Comparison of ENCODE assay signal across 8 cellular contexts in genomic region chr5:139848508-139849100, GRCh38. TPM values are rescaled to one million over a fixed set of nuclear protein-coding genes. Genes with fewer than 3 reads are reported as not detected.
DNase-seq lines count a peak whose midpoint lies in the region; ATAC-seq and TF ChIP-seq lines count a peak whose summit lies in the region.

No MANE protein-coding gene starts in this region.

- CTCF ChIA-PET in CD4-positive, alpha-beta T cell (lab: Charles Lee) = interaction anchor here (0.6 kb wide), 1 partner anchor 391 kb away, joined by 3 read pairs; no protein-coding TSS in a partner anchor

- TF ChIP-seq CTCF in CD4-positive, alpha-beta T cell (IDR thresholded peaks at IDR 0.05) = no peak

- no peaks in the 10 kb centered on the region for H3K36me3 Mint-ChIP-seq in CD4-positive, alpha-beta T cell (ENCODE audit: low read depth)

- peak overlapping the region; percentile 43 for H3K4me3 ChIP-seq in iPS-11a (ENCODE audit: low read depth, low read length)

- ATAC-seq in CD4-positive, alpha-beta T cell (ENCODE audit: poor library complexity) = peak; percentile 19
- ATAC-seq in HG02981 (IDR thresholded peaks at IDR 0.05; ENCODE audit: unreplicated experiment) = peak; percentile 8
- ATAC-seq in HG03469 (IDR thresholded peaks at IDR 0.05; ENCODE audit: unreplicated experiment) = no peak
- ATAC-seq in HG03521 (IDR thresholded peaks at IDR 0.05; ENCODE audit: unreplicated experiment) = no peak

- H3K4me1 Mint-ChIP-seq in CD4-positive, alpha-beta T cell (ENCODE audit: low read depth) = peaks cover 23% of the 10 kb centered on the region

- no peaks in the 10 kb centered on the region for H3K9me3 Mint-ChIP-seq in CD4-positive, alpha-beta T cell

- POLR2A ChIA-PET in CD4-positive, alpha-beta T cell (lab: Charles Lee) = interaction anchor here (0.5 to 1.0 kb wide), 4 partner anchors 61 to 259 kb away, joined by 3 read pairs; no protein-coding TSS in a partner anchor

- DNase-seq in CD4-positive, alpha-beta T cell = peak in 7 of 10 experiments; percentile 16 to 30 (median 23)
- DNase-seq in activated gamma-delta T cell treated with Interleukin-2 at 50 U/mL for 16 hours (peak; percentile 9), NAMALWA (ENCODE audit: low spot score) (no peak)
- peak; percentile 11 for DNase-seq in stimulated activated CD4-positive, alpha-beta T cell treated with anti-CD3 and anti-CD28 coated beads, Interleukin-1b, Interleukin-23, amount 100 ng/mL, for 48 hours

- H3K9me3 ChIP-seq in CD4-positive, alpha-beta T cell (ENCODE audit: control insufficient read depth, low read length) = no peaks in the 10 kb centered on the region

- peaks cover 21% of the 10 kb centered on the region for H3K27me3 ChIP-seq in CD4-positive, alpha-beta T cell (ENCODE audit: control insufficient read depth, insufficient read depth, low read length)

- peaks cover 25% of the 10 kb centered on the region for H3K27me3 Mint-ChIP-seq in CD4-positive, alpha-beta T cell

- H3K4me3 Mint-ChIP-seq in CD4-positive, alpha-beta T cell = peak overlapping the region; percentile 81

- intact Hi-C loops in CD4-positive, alpha-beta T cell (cut with DNase I, micrococcal nuclease) = loop anchor here (5.0 to 10.0 kb wide), 4 partner anchors 214 to 554 kb away; partner anchors contain the start of genes CYSTM1 (in 1 of the 2) and MATR3 (in 1 of the 2)

- peak overlapping the region; percentile 61 for H3K27ac Mint-ChIP-seq in CD4-positive, alpha-beta T cell

- no peak overlapping the region for H3K27ac ChIP-seq in CD4-positive, alpha-beta T cell (ENCODE audit: low read depth, low read length)

RNA-seq across cellular contexts. Expression of gene PSD2, which starts 53.0 kb away (rescaled TPM):
- total RNA-seq in CD4-positive, alpha-beta T cell = under 1 TPM in 1 of 2 experiments, not detected in 1; 0.08 TPM

Comparison
In these comparisons a context has a peak if more than half of its experiments do, and no peak if none do; other contexts are left out.
1. ATAC-seq: peak in CD4-positive, alpha-beta T cell (single experiment) and HG02981 (single experiment); none in HG03469 (single experiment) and HG03521 (single experiment).